In genomic region chr13:98267080-98267912, GRCh38 we compare ENCODE assay signal across 8 cellular contexts.
DNase-seq lines count a peak whose midpoint lies in the region; ATAC-seq and TF ChIP-seq lines count a peak whose summit lies in the region.

No MANE protein-coding gene starts in this region.

- H3K4me1 ChIP-seq in muscle layer of colon (ENCODE audit: insufficient read depth, low read length): peaks cover 24% of the 10 kb centered on the region

- TF ChIP-seq CTCF in coronary artery (IDR thresholded peaks at IDR 0.05) (no peak), foreskin fibroblast (IDR thresholded peaks at IDR 0.05; ENCODE audit: low read depth, low read length) (no peak)

- H3K9me3 ChIP-seq in muscle layer of colon (ENCODE audit: low read length): no peaks in the 10 kb centered on the region

- ATAC-seq in GM18861 (IDR thresholded peaks at IDR 0.05; ENCODE audit: unreplicated experiment) (peak; percentile 81), HG03025 (IDR thresholded peaks at IDR 0.05; ENCODE audit: low FRiP score, unreplicated experiment) (peak; percentile 84)

- H3K27me3 ChIP-seq in muscle layer of colon (ENCODE audit: control insufficient read depth in 1 of 2, insufficient read depth in 2 of 2, low read length in 2 of 2): no peaks in the 10 kb centered on the region

- no peak overlapping the region for H3K27ac ChIP-seq in coronary artery
- H3K27ac ChIP-seq in muscle layer of colon (ENCODE audit: low read depth, low read length): peak overlapping the region; percentile 39

- H3K4me3 ChIP-seq in coronary artery (peak overlapping the region; percentile 58), muscle layer of colon (ENCODE audit: low read depth in 1 of 2, low read length in 2 of 2) (peak overlapping the region in 1 of 2 donors; percentile 29), foreskin fibroblast (ENCODE audit: low read depth in 1 of 2, low read length in 2 of 2) (no peak overlapping the region)

- no peaks in the 10 kb centered on the region for H3K36me3 ChIP-seq in muscle layer of colon (ENCODE audit: insufficient read depth, low read length)

- no peak for DNase-seq in coronary artery (ENCODE audit: low spot score)
- DNase-seq in cortex of kidney (lab: John Stamatoyannopoulos, UW): no peak
- no peak for DNase-seq in HUDEP-2 (lab: John Stamatoyannopoulos, UW; ENCODE audit: unreplicated experiment in 76 of 76)
- DNase-seq in foreskin fibroblast: no peak
- no peak for DNase-seq in activated CD4-positive, alpha-beta T cell treated with anti-CD3 and anti-CD28 coated beads, Interleukin-2, amount 50 U/mL, for 4 hours

- H3K9ac ChIP-seq in muscle layer of colon (ENCODE audit: low read length): no peak overlapping the region
